1 cellular context compared by ENCODE assay signal in the genomic region with DNA sequence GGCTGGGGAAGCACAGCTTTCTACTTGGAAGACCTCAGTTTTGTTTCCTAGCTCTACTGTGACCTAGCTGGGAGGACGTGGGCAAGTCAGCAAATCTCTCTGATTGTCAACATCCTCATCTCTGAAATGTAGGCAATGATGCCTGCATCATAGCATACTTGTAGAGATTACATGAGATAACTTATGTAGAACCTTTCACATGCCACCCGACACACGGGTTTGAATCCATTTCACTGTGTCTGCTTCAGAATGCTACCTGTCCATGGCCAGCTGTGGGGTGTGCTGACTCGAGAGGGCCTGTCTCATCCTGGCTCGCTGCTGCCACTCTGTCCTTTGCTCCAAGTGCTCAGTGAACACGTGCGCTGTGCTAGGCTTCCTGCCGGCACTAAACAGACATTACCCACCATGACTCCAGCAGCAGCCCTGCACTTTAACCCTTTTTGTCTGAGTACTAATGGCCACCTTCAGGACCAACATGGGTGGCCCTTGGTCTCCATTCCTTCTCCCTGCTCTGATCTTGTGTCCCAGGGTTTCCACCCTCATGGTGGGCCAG.
A peak's percentile ranks its signal among the peaks of the same experiment; 100 is the strongest.
TF ChIP-seq lines count a peak whose summit lies in the region.

No MANE protein-coding gene starts in this region.

TF ChIP-seq in HepG2, 621 proteins besides CTCF, POLR2A, EP300 and RAD21 (continued from another document and continues in another):
- TF ChIP-seq, protein P1, sequence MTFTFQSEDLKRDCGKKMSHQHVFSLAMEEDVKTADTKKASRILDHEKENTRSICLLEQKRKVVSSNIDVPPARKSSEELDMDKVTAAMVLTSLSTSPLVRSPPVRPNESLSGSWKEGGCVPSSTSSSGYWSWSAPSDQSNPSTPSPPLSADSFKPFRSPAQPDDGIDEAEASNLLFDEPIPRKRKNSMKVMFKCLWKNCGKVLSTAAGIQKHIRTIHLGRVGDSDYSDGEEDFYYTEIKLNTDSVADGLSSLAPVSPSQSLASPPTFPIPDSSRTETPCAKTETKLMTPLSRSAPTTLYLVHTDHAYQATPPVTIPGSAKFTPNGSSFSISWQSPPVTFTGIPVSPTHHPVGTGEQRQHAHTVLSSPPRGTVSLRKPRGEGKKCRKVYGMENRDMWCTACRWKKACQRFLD (CRISPR knock-in tag; IDR thresholded peaks at IDR 0.05; ENCODE audit: borderline replicate concordance): no peak
- TF ChIP-seq PRPF4 (IDR thresholded peaks at IDR 0.05; ENCODE audit: low read depth, low read length, poor library complexity, severe bottlenecking): no peak
- TF ChIP-seq ZNF329 (CRISPR knock-in tag; IDR thresholded peaks at IDR 0.05; ENCODE audit: low read depth): no peak
- 0 out of 2 replicates have a peak, but pooled peaks have one; percentile 15 for TF ChIP-seq MIER2 (CRISPR knock-in tag; IDR thresholded peaks at IDR 0.05)
- 0 out of 2 replicates have a peak, but pooled peaks have one; percentile 37 for TF ChIP-seq MLX (CRISPR knock-in tag; IDR thresholded peaks at IDR 0.05)
- no peak for TF ChIP-seq HNRNPH1 (optimal IDR thresholded peaks at IDR 0.05; ENCODE audit: low read depth, low read length)
- peak; percentile 57; the same call in 1 of the 2 replicates for TF ChIP-seq HOXA3 (CRISPR knock-in tag; IDR thresholded peaks at IDR 0.05)
- no peak for TF ChIP-seq GABPA (IDR thresholded peaks at IDR 0.05; ENCODE audit: low read depth, low read length)
- 0 out of 2 replicates have a peak, but pooled peaks have one; percentile 30 for TF ChIP-seq GABPA (CRISPR knock-in tag; IDR thresholded peaks at IDR 0.05; ENCODE audit: low read depth)
- TF ChIP-seq TCF7L2 (IDR thresholded peaks at IDR 0.05; ENCODE audit: low read depth, low read length): no peak
- TF ChIP-seq, protein P2, sequence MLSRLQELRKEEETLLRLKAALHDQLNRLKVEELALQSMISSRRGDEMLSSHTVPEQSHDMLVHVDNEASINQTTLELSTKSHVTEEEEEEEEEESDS (CRISPR knock-in tag; IDR thresholded peaks at IDR 0.05; ENCODE audit: borderline replicate concordance): no peak
- TF ChIP-seq ZNF580 (CRISPR knock-in tag; IDR thresholded peaks at IDR 0.05; ENCODE audit: borderline replicate concordance, low read depth): 0 out of 2 replicates have a peak, but pooled peaks have one; percentile 28
- peak; percentile 81 for TF ChIP-seq SAP130 (CRISPR knock-in tag; IDR thresholded peaks at IDR 0.05; ENCODE audit: low read depth)
- TF ChIP-seq, protein P3, sequence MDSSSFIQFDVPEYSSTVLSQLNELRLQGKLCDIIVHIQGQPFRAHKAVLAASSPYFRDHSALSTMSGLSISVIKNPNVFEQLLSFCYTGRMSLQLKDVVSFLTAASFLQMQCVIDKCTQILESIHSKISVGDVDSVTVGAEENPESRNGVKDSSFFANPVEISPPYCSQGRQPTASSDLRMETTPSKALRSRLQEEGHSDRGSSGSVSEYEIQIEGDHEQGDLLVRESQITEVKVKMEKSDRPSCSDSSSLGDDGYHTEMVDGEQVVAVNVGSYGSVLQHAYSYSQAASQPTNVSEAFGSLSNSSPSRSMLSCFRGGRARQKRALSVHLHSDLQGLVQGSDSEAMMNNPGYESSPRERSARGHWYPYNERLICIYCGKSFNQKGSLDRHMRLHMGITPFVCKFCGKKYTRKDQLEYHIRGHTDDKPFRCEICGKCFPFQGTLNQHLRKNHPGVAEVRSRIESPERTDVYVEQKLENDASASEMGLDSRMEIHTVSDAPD (CRISPR knock-in tag; IDR thresholded peaks at IDR 0.05): no peak
- peak; percentile 41; the same call in 1 of the 2 replicates for TF ChIP-seq ZFY (CRISPR knock-in tag; IDR thresholded peaks at IDR 0.05)
- no peak for TF ChIP-seq ZNF766 (CRISPR knock-in tag; IDR thresholded peaks at IDR 0.05; ENCODE audit: borderline replicate concordance)
- TF ChIP-seq KLF11 (CRISPR knock-in tag; IDR thresholded peaks at IDR 0.05): no peak
- TF ChIP-seq TEAD2 (CRISPR knock-in tag; IDR thresholded peaks at IDR 0.05): no peak
- no peak for TF ChIP-seq MXD4 (CRISPR knock-in tag; IDR thresholded peaks at IDR 0.05)
- TF ChIP-seq DMAP1 (CRISPR knock-in tag; IDR thresholded peaks at IDR 0.05): 0 out of 2 replicates have a peak, but pooled peaks have one; percentile 50
- peak; percentile 29; the same call in 1 of the 2 replicates for TF ChIP-seq PHF20 (CRISPR knock-in tag; IDR thresholded peaks at IDR 0.05)
- no peak for TF ChIP-seq ZNF441 (CRISPR knock-in tag; IDR thresholded peaks at IDR 0.05; ENCODE audit: borderline replicate concordance)
- no peak for TF ChIP-seq HES4 (CRISPR knock-in tag; IDR thresholded peaks at IDR 0.05; ENCODE audit: borderline replicate concordance)
- TF ChIP-seq XRCC5 (optimal IDR thresholded peaks at IDR 0.05; ENCODE audit: low read length): no peak
- no peak for TF ChIP-seq CAMTA2 (CRISPR knock-in tag; IDR thresholded peaks at IDR 0.05; ENCODE audit: borderline replicate concordance)
- no peak for TF ChIP-seq CCDC6 (CRISPR knock-in tag; IDR thresholded peaks at IDR 0.05)
- no peak for TF ChIP-seq ATF4 (CRISPR knock-in tag; IDR thresholded peaks at IDR 0.05)
- no peak for TF ChIP-seq SOX6 (IDR thresholded peaks at IDR 0.05)
- TF ChIP-seq SOX6 (CRISPR knock-in tag; IDR thresholded peaks at IDR 0.05): 0 out of 2 replicates have a peak, but pooled peaks have one; percentile 14
- 0 out of 2 replicates have a peak, but pooled peaks have one; percentile 29 for TF ChIP-seq TGIF2 (CRISPR knock-in tag; IDR thresholded peaks at IDR 0.05)
- TF ChIP-seq, protein P4, sequence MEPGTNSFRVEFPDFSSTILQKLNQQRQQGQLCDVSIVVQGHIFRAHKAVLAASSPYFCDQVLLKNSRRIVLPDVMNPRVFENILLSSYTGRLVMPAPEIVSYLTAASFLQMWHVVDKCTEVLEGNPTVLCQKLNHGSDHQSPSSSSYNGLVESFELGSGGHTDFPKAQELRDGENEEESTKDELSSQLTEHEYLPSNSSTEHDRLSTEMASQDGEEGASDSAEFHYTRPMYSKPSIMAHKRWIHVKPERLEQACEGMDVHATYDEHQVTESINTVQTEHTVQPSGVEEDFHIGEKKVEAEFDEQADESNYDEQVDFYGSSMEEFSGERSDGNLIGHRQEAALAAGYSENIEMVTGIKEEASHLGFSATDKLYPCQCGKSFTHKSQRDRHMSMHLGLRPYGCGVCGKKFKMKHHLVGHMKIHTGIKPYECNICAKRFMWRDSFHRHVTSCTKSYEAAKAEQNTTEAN (CRISPR knock-in tag; conservative IDR thresholded peaks at IDR 0.05): no peak
- no peak for TF ChIP-seq ZNF879 (CRISPR knock-in tag; IDR thresholded peaks at IDR 0.05)
- TF ChIP-seq CBX5 (CRISPR knock-in tag; IDR thresholded peaks at IDR 0.05; ENCODE audit: borderline replicate concordance): no peak
- no peak for TF ChIP-seq CEBPG (CRISPR knock-in tag; IDR thresholded peaks at IDR 0.05)
- TF ChIP-seq ZNF792 (CRISPR knock-in tag; IDR thresholded peaks at IDR 0.05): 0 out of 2 replicates have a peak, but pooled peaks have one; percentile 46
- TF ChIP-seq NR1H2 (CRISPR knock-in tag; IDR thresholded peaks at IDR 0.05; ENCODE audit: borderline replicate concordance, low read depth): no peak
- TF ChIP-seq JUN (CRISPR knock-in tag; IDR thresholded peaks at IDR 0.05): no peak
- no peak for TF ChIP-seq SRSF4 (IDR thresholded peaks at IDR 0.05; ENCODE audit: low read depth, low read length, poor library complexity, severe bottlenecking)
- 0 out of 2 replicates have a peak, but pooled peaks have one; percentile 10 for TF ChIP-seq FOXA3 (CRISPR knock-in tag; IDR thresholded peaks at IDR 0.05)
- TF ChIP-seq ZNF530 (CRISPR knock-in tag; IDR thresholded peaks at IDR 0.05; ENCODE audit: low read depth): no peak
- TF ChIP-seq KAT8 (CRISPR knock-in tag; IDR thresholded peaks at IDR 0.05): 0 out of 2 replicates have a peak, but pooled peaks have one; percentile 24
- TF ChIP-seq KAT2B (IDR thresholded peaks at IDR 0.05; ENCODE audit: borderline replicate concordance, low read depth, low read length): no peak
- no peak for TF ChIP-seq ZNF205 (CRISPR knock-in tag; IDR thresholded peaks at IDR 0.05)
- TF ChIP-seq SP5 (CRISPR knock-in tag; IDR thresholded peaks at IDR 0.05; ENCODE audit: borderline replicate concordance, low read depth): no peak
- TF ChIP-seq GABPB1 (CRISPR knock-in tag; IDR thresholded peaks at IDR 0.05): peak; percentile 27; the same call in 1 of the 2 replicates
- TF ChIP-seq HNF4G (IDR thresholded peaks at IDR 0.05; ENCODE audit: borderline replicate concordance, low read depth, low read length): no peak
- TF ChIP-seq HNF4G (CRISPR knock-in tag; IDR thresholded peaks at IDR 0.05; ENCODE audit: borderline replicate concordance, low read depth): peak; percentile 34; the same call in 1 of the 2 replicates
- no peak for TF ChIP-seq SIX1 (CRISPR knock-in tag; IDR thresholded peaks at IDR 0.05; ENCODE audit: borderline replicate concordance)
- peak; percentile 94 for TF ChIP-seq ZNF652 (CRISPR knock-in tag; IDR thresholded peaks at IDR 0.05; ENCODE audit: borderline replicate concordance, low read depth)
- TF ChIP-seq E2F5 (CRISPR knock-in tag; conservative IDR thresholded peaks at IDR 0.05): no peak
- no peak for TF ChIP-seq ZFP36 (IDR thresholded peaks at IDR 0.05; ENCODE audit: borderline replicate concordance, low read depth, low read length, partially characterized antibody)
- TF ChIP-seq BRD4 (CRISPR knock-in tag; IDR thresholded peaks at IDR 0.05): no peak
- TF ChIP-seq, protein P5, sequence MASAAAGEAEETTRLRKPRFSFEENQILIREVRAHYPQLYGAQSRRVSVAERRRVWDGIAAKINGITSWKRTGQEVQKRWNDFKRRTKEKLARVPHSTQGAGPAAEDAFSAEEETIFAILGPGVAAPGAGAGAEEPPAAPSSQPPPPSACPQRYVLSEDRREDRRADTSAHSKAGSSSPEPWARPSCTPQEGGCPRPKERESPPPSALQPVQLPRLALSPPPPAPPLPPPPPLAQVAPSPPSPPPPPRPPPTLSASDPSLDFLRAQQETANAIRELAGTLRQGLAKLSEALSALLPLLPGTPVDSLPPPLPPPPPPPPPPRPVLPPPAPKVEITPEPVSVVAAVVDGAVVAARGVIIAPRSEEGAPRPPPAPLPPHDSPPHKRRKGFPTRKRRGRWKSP (CRISPR knock-in tag; IDR thresholded peaks at IDR 0.05): 0 out of 2 replicates have a peak, but pooled peaks have one; percentile 28
- TF ChIP-seq SALL1 (CRISPR knock-in tag; IDR thresholded peaks at IDR 0.05): peak; percentile 79
- TF ChIP-seq, protein P6, sequence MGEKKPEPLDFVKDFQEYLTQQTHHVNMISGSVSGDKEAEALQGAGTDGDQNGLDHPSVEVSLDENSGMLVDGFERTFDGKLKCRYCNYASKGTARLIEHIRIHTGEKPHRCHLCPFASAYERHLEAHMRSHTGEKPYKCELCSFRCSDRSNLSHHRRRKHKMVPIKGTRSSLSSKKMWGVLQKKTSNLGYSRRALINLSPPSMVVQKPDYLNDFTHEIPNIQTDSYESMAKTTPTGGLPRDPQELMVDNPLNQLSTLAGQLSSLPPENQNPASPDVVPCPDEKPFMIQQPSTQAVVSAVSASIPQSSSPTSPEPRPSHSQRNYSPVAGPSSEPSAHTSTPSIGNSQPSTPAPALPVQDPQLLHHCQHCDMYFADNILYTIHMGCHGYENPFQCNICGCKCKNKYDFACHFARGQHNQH (CRISPR knock-in tag; IDR thresholded peaks at IDR 0.05): 0 out of 2 replicates have a peak, but pooled peaks have one; percentile 30
- TF ChIP-seq ZNF367 (CRISPR knock-in tag; IDR thresholded peaks at IDR 0.05; ENCODE audit: borderline replicate concordance): no peak
- TF ChIP-seq ARHGAP35 (CRISPR knock-in tag; IDR thresholded peaks at IDR 0.05; ENCODE audit: borderline replicate concordance): no peak
- TF ChIP-seq, protein P7, sequence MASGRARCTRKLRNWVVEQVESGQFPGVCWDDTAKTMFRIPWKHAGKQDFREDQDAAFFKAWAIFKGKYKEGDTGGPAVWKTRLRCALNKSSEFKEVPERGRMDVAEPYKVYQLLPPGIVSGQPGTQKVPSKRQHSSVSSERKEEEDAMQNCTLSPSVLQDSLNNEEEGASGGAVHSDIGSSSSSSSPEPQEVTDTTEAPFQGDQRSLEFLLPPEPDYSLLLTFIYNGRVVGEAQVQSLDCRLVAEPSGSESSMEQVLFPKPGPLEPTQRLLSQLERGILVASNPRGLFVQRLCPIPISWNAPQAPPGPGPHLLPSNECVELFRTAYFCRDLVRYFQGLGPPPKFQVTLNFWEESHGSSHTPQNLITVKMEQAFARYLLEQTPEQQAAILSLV (CRISPR knock-in tag; IDR thresholded peaks at IDR 0.05; ENCODE audit: borderline replicate concordance): no peak
- no peak for TF ChIP-seq ZNF335 (CRISPR knock-in tag; IDR thresholded peaks at IDR 0.05)
- TF ChIP-seq ZNF816 (CRISPR knock-in tag; IDR thresholded peaks at IDR 0.05; ENCODE audit: borderline replicate concordance): no peak
